ENCODE assay signal across 8 cellular contexts in the genomic region with DNA sequence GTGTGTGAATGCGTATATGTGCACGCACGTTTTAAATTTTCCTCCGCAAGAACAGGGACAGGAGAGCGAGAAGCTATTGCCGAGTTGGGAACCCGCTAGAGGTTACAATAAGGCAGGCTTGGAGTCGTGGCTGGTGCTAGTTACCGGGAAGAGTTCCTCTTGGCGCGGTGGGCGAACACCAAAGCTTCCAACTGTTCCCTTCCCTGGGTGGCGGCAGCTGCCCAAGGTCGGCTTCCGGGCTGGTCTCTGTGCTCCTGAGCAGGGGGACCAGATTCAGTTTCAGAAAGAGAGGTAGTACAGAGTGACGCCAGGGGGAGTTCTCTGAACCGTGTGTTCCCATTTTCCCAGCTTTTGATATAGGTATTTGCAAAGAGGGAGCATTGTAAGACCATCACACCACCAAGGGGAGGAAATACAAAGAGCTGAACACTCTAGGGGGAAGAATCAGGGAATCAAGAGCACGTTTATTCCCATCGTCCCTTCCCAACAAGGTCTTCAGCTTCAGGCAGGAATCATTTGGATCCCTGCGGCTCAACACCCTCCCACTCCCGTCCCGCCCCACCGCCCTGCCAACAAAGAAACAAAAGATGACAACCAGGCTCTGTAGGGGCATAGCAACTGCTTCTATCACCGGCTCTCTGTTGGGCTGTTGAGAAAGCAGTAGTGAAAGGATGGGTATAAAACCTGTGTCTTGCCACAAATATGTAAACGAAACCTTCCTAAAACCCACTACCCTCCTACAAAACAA.
DNase-seq lines count a peak whose midpoint lies in the region; TF ChIP-seq lines count a peak whose summit lies in the region.

No MANE protein-coding gene starts in this region.

- H3K4me3 Mint-ChIP-seq in CD14-positive monocyte, result peak overlapping the region; percentile 79 to 91

- H3K9me3 ChIP-seq in MG63 (no peaks in the 10 kb centered on the region), breast epithelium (no peaks in the 10 kb centered on the region), muscle layer of colon (ENCODE audit: low read length) (no peaks in the 10 kb centered on the region)

- no peak for DNase-seq in CD14-positive monocyte (ENCODE audit: low spot score)
- peak; percentile 50 for DNase-seq in MG63
- DNase-seq in breast epithelium (ENCODE audit: low spot score in 2 of 2), result no peak
- DNase-seq in germinal center (ENCODE audit: low spot score), result no peak
- DNase-seq in GM10266 (ENCODE audit: extremely low spot score), result no peak
- DNase-seq in NK-92 treated with Interleukin-12 subunit alpha and Interleukin-12 subunit beta, amount 100 ng/mL, for 24 hours (lab: John Stamatoyannopoulos, UW), result no peak
- DNase-seq in NK-92 (lab: John Stamatoyannopoulos, UW; ENCODE audit: unreplicated experiment), result no peak

- TF ChIP-seq CTCF in CD14-positive monocyte (IDR thresholded peaks at IDR 0.05) (no peak), breast epithelium (IDR thresholded peaks at IDR 0.05) (no peak), GM10266 (IDR thresholded peaks at IDR 0.05; ENCODE audit: control insufficient read depth, insufficient read depth, low read depth, missing control alignments) (no peak)

- TF ChIP-seq POLR2A in breast epithelium (IDR thresholded peaks at IDR 0.05), result no peak

- H3K4me3 ChIP-seq in MG63 (peak overlapping the region; percentile 51), breast epithelium (peak overlapping the region; percentile 50 to 61 (median 53)), muscle layer of colon (ENCODE audit: low read depth in 1 of 2, low read length in 2 of 2) (peak overlapping the region; percentile 12 to 38)

- H3K27me3 ChIP-seq in MG63 (no peaks in the 10 kb centered on the region; the same call in 1 of the 2 replicates), breast epithelium (peaks cover 0 to 33% of the 10 kb centered on the region in 2 donors), muscle layer of colon (ENCODE audit: control insufficient read depth in 1 of 2, insufficient read depth in 2 of 2, low read length in 2 of 2) (peaks cover 0 to 15% of the 10 kb centered on the region in 2 donors)

- H3K27ac Mint-ChIP-seq in CD14-positive monocyte, result no peak overlapping the region

- H3K4me1 ChIP-seq in breast epithelium (no peaks in the 10 kb centered on the region), muscle layer of colon (ENCODE audit: insufficient read depth, low read length) (no peaks in the 10 kb centered on the region)

- intact Hi-C loops in CD14-positive monocyte (cut with micrococcal nuclease) (no loop called here), breast epithelium (cut with DNase I; ENCODE audit: low total_unique reads) (no loop called here)

- no peaks in the 10 kb centered on the region for H3K36me3 ChIP-seq in MG63
- H3K36me3 ChIP-seq in breast epithelium, result no peaks in the 10 kb centered on the region
- H3K36me3 ChIP-seq in muscle layer of colon (ENCODE audit: insufficient read depth, low read length), result no peaks in the 10 kb centered on the region

- no peak overlapping the region for H3K9ac ChIP-seq in muscle layer of colon (ENCODE audit: low read length)

- H3K9me3 Mint-ChIP-seq in CD14-positive monocyte, result peaks cover 0 to 15% (median 8%) of the 10 kb centered on the region in 7 donors

- H3K27ac ChIP-seq in breast epithelium, result peak overlapping the region in 1 of 2 donors; percentile 55
- H3K27ac ChIP-seq in muscle layer of colon (ENCODE audit: low read depth, low read length), result peak overlapping the region; percentile 48

- H3K27me3 Mint-ChIP-seq in CD14-positive monocyte (ENCODE audit: low read depth in 3 of 3), result peaks cover 38 to 57% (median 53%) of the 10 kb centered on the region in 3 donors

- H3K36me3 Mint-ChIP-seq in CD14-positive monocyte, result peaks cover 0 to 2% of the 10 kb centered on the region in 2 donors

- peaks cover 26% of the 10 kb centered on the region for H3K4me1 Mint-ChIP-seq in CD14-positive monocyte
